8 cellular contexts compared by ENCODE assay signal in genomic region chr1:12166834-12167492, GRCh38. TPM values are rescaled to one million over a fixed set of nuclear protein-coding genes. Genes with fewer than 3 reads are reported as not detected.
A peak's percentile ranks its signal among the peaks of the same experiment; 100 is the strongest.
DNase-seq lines count a peak whose midpoint lies in the region; ATAC-seq and TF ChIP-seq lines count a peak whose summit lies in the region.

Gene TNFRSF1B, plus strand, starts transcription at chr1:12166991. Its CDS starts 101 bp downstream, at chr1:12167092.

- H3K4me3 Mint-ChIP-seq in memory B cell = peak within 1 kb of the TSS; percentile 98

- H3K4me1 ChIP-seq in BE2C (no peaks in the 10 kb centered on the region), duodenal mucosa (ENCODE audit: control insufficient read depth in 1 of 2, insufficient read depth in 2 of 2, low read length in 2 of 2) (peaks cover 38 to 41% of the 10 kb centered on the region in 2 donors)

- H3K4me3 ChIP-seq in BE2C (ENCODE audit: low read depth, low read length) (peak within 1 kb of the TSS; percentile 36), duodenal mucosa (ENCODE audit: low read depth in 1 of 2, low read length in 2 of 2) (peak within 1 kb of the TSS; percentile 86 to 97)

- DNase-seq in BE2C (peak; percentile 24), GM19240 (ENCODE audit: insufficient read length, low spot score) (peak; percentile 88), KG1 (lab: John Stamatoyannopoulos, UW) (peak; percentile 11), memory B cell (ENCODE audit: low spot score in 2 of 2) (peak; percentile 51 to 65), NCI-H2107 (lab: John Stamatoyannopoulos, UW) (no peak)
- peak; percentile 45 to 57 for DNase-seq in activated CD4-positive, alpha-beta T cell treated with anti-CD3 and anti-CD28 coated beads, Interleukin-2, amount 50 U/mL, for 24 hours (ENCODE audit: low read depth in 1 of 2, low spot score in 1 of 2)
- DNase-seq in stimulated activated CD8-positive, alpha-beta memory T cell treated with anti-CD3 and anti-CD28 coated beads, Interleukin-7, amount 100 ng/mL, for 1 hour (ENCODE audit: low read depth in 2 of 2) = peak; percentile 42 to 50

- peak within 1 kb of the TSS; percentile 82 to 89 for H3K9ac ChIP-seq in duodenal mucosa (ENCODE audit: low read depth in 1 of 2, low read length in 2 of 2)

- peak within 1 kb of the TSS; percentile 75 for H3K27ac ChIP-seq in duodenal mucosa (ENCODE audit: low read depth, low read length)

- no peak for TF ChIP-seq CTCF in BE2C (IDR thresholded peaks at IDR 0.05; ENCODE audit: low read depth, low read length)

- H3K4me1 Mint-ChIP-seq in memory B cell = peaks cover 57% of the 10 kb centered on the region

- H3K36me3 Mint-ChIP-seq in memory B cell = peaks cover 11% of the 10 kb centered on the region

- no peaks in the 10 kb centered on the region for H3K36me3 ChIP-seq in BE2C
- H3K36me3 ChIP-seq in duodenal mucosa (ENCODE audit: control insufficient read depth in 1 of 2, insufficient read depth in 2 of 2, low read length in 2 of 2) = peaks cover 0 to 6% of the 10 kb centered on the region in 2 donors

- peak within 1 kb of the TSS; percentile 92 for H3K27ac Mint-ChIP-seq in memory B cell

- ATAC-seq in memory B cell (ENCODE audit: low read depth) = peak; percentile 77

- H3K9me3 Mint-ChIP-seq in memory B cell = peaks cover 2% of the 10 kb centered on the region

- H3K27me3 Mint-ChIP-seq in memory B cell = no peaks in the 10 kb centered on the region

- H3K27me3 ChIP-seq in BE2C (peaks cover 6% of the 10 kb centered on the region; the same call in 1 of the 2 replicates), duodenal mucosa (ENCODE audit: control insufficient read depth in 1 of 2, insufficient read depth in 2 of 2, low read length in 2 of 2) (no peaks in the 10 kb centered on the region)

- H3K9me3 ChIP-seq in BE2C (no peaks in the 10 kb centered on the region), duodenal mucosa (ENCODE audit: control insufficient read depth in 1 of 2, low read length in 2 of 2) (no peaks in the 10 kb centered on the region)

RNA-seq across cellular contexts. Expression of gene TNFRSF1B, which starts in this region (rescaled TPM):
- polyA plus RNA-seq in BE2C (2012; ENCODE audit: insufficient read depth, insufficient read length, low read depth) = 0.77 TPM
